10 cellular contexts compared by ENCODE assay signal in genomic region chr2:229884775-229885699, GRCh38. TPM values are rescaled to one million over a fixed set of nuclear protein-coding genes. Genes with fewer than 3 reads are reported as not detected.
A peak's percentile ranks its signal among the peaks of the same experiment; 100 is the strongest.
DNase-seq lines count a peak whose midpoint lies in the region; ATAC-seq and TF ChIP-seq lines count a peak whose summit lies in the region.
"Had no signal": no experiment of that assay in that cellular context is flagged by ENCODE, and none has a peak within 500 bp of the region (broad histone marks: within the 10 kb centered on the region; RNA-seq: fewer than 3 reads in every experiment).

No MANE protein-coding gene starts in this region.

- POLR2A ChIA-PET in SK-N-SH (lab: Yijun Ruan, JAX): no interaction called here

- no peak for TF ChIP-seq CTCF in SK-N-SH (IDR thresholded peaks at IDR 0.05)

- peak overlapping the region; percentile 72 for H3K27ac Mint-ChIP-seq in memory B cell
- peak overlapping the region in 1 of 2 donors; percentile 52 for H3K27ac Mint-ChIP-seq in effector memory CD8-positive, alpha-beta T cell

- WGBS in SK-N-SH (ENCODE audit: low lambda C conversion rate): 97% methylated on average over 5 of the region's 5 CpGs

- H3K4me2 ChIP-seq in SK-N-SH: no peak overlapping the region

- H3K27ac ChIP-seq in SK-N-SH (ENCODE audit: low read depth in 2 of 2, low read length in 1 of 2): 0 out of 4 replicates have a peak overlapping the region, but pooled peaks of 1 of the 2 experiments have one; percentile 8
- H3K27ac ChIP-seq: 22Rv1 had no signal

- no peaks in the 10 kb centered on the region for H3K27me3 Mint-ChIP-seq in memory B cell
- H3K27me3 Mint-ChIP-seq in effector memory CD8-positive, alpha-beta T cell: no peaks in the 10 kb centered on the region

- DNase-seq in SK-N-SH: no peak
- DNase-seq in memory B cell (ENCODE audit: low spot score in 2 of 2): no peak
- no peak for DNase-seq in NCI-H345 (lab: John Stamatoyannopoulos, UW)
- no peak for DNase-seq in effector memory CD8-positive, alpha-beta T cell
- no peak for DNase-seq in NCI-H1694 treated with DMSO at 0.1 percent for 48 hours (lab: John Stamatoyannopoulos, UW)
- DNase-seq: NCI-H187 had no signal

- H3K4me1 Mint-ChIP-seq in memory B cell: peaks cover 37% of the 10 kb centered on the region
- H3K4me1 Mint-ChIP-seq in effector memory CD8-positive, alpha-beta T cell (ENCODE audit: low read depth in 2 of 2): peaks cover 34 to 46% of the 10 kb centered on the region in 2 donors

- no peaks in the 10 kb centered on the region for H3K27me3 ChIP-seq in SK-N-SH (ENCODE audit: insufficient read depth)

- H3K4me3 ChIP-seq in SK-N-SH (ENCODE audit: low read depth in 2 of 2, low read length in 1 of 2): no peak overlapping the region

- H3K36me3 Mint-ChIP-seq in memory B cell: peaks cover 8% of the 10 kb centered on the region
- H3K36me3 Mint-ChIP-seq in effector memory CD8-positive, alpha-beta T cell (ENCODE audit: insufficient read depth): peaks cover 8% of the 10 kb centered on the region

- H3K79me2 ChIP-seq in SK-N-SH (ENCODE audit: insufficient read depth): peaks cover 99% of the 10 kb centered on the region

- TF ChIP-seq RAD21 in SK-N-SH (IDR thresholded peaks at IDR 0.05; ENCODE audit: low read length): peak; percentile 17; the same call in 1 of the 2 replicates

- peaks cover 0 to 2% of the 10 kb centered on the region in 2 experiments; a peak in 1 of 4 replicates for H3K4me1 ChIP-seq in SK-N-SH (ENCODE audit: control insufficient read depth in 1 of 2, insufficient read depth in 2 of 2, low read depth in 1 of 2, low read length in 1 of 2)

- CTCF ChIA-PET in SK-N-SH (lab: Yijun Ruan, JAX): interaction anchor here (1.0 to 2.0 kb wide), 2 partner anchors 84 to 105 kb away, joined by 3 to 4 read pairs; no protein-coding TSS in a partner anchor

- no peak overlapping the region for H3K9ac ChIP-seq in SK-N-SH

- no peak overlapping the region for H2AFZ ChIP-seq in SK-N-SH (ENCODE audit: low read depth)

- H3K9me3 Mint-ChIP-seq in memory B cell: no peaks in the 10 kb centered on the region
- no peaks in the 10 kb centered on the region for H3K9me3 Mint-ChIP-seq in effector memory CD8-positive, alpha-beta T cell

- no peaks in the 10 kb centered on the region for H3K9me3 ChIP-seq in SK-N-SH

- no peak for TF ChIP-seq EP300 in SK-N-SH (IDR thresholded peaks at IDR 0.05; ENCODE audit: borderline replicate concordance in 1 of 2, low read depth in 1 of 2, low read length in 1 of 2)

- ATAC-seq in SK-N-SH treated with all-trans-retinoic acid at 6 μM for 48 hours: no peak
- ATAC-seq in GM21515 (IDR thresholded peaks at IDR 0.05; ENCODE audit: unreplicated experiment): peak; percentile 66
- peak; percentile 76 for ATAC-seq in HG03045 (IDR thresholded peaks at IDR 0.05; ENCODE audit: unreplicated experiment)
- ATAC-seq in memory B cell (ENCODE audit: low read depth): no peak
- ATAC-seq in effector memory CD8-positive, alpha-beta T cell (replicated peaks): no peak

- no peak overlapping the region for H3K4me3 Mint-ChIP-seq in memory B cell
- no peak overlapping the region for H3K4me3 Mint-ChIP-seq in effector memory CD8-positive, alpha-beta T cell

- H3K36me3 ChIP-seq in SK-N-SH (replicated peaks in 1 of 2; ENCODE audit: control insufficient read depth in 1 of 2, insufficient read depth in 2 of 2, low read length in 1 of 2): peaks cover 13 to 28% of the 10 kb centered on the region in 2 experiments

- no peaks in the 10 kb centered on the region for H3K9me2 ChIP-seq in SK-N-SH

- peaks cover 99% of the 10 kb centered on the region for H4K20me1 ChIP-seq in SK-N-SH (ENCODE audit: insufficient read depth)

- H3F3A ChIP-seq in SK-N-SH (replicated peaks; ENCODE audit: insufficient read depth): peaks cover 4% of the 10 kb centered on the region

TF ChIP-seq in SK-N-SH, 30 proteins besides CTCF, POLR2A, EP300 and RAD21 (continues in another document):
- TF ChIP-seq RCOR1 (IDR thresholded peaks at IDR 0.05; ENCODE audit: low read length): no peak
- TF ChIP-seq, protein P1, sequence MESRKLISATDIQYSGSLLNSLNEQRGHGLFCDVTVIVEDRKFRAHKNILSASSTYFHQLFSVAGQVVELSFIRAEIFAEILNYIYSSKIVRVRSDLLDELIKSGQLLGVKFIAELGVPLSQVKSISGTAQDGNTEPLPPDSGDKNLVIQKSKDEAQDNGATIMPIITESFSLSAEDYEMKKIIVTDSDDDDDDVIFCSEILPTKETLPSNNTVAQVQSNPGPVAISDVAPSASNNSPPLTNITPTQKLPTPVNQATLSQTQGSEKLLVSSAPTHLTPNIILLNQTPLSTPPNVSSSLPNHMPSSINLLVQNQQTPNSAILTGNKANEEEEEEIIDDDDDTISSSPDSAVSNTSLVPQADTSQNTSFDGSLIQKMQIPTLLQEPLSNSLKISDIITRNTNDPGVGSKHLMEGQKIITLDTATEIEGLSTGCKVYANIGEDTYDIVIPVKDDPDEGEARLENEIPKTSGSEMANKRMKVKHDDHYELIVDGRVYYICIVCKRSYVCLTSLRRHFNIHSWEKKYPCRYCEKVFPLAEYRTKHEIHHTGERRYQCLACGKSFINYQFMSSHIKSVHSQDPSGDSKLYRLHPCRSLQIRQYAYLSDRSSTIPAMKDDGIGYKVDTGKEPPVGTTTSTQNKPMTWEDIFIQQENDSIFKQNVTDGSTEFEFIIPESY (IDR thresholded peaks at IDR 0.05; ENCODE audit: borderline replicate concordance, low read depth): no peak
- TF ChIP-seq CHD2 (IDR thresholded peaks at IDR 0.05; ENCODE audit: low read length, partially characterized antibody): no peak
- no peak for TF ChIP-seq MEF2A (IDR thresholded peaks at IDR 0.05; ENCODE audit: borderline replicate concordance, low read depth)
- no peak for TF ChIP-seq MXI1 (IDR thresholded peaks at IDR 0.05; ENCODE audit: low read depth, low read length)
- TF ChIP-seq YY1 (IDR thresholded peaks at IDR 0.05; ENCODE audit: low read depth): no peak
- no peak for TF ChIP-seq FOSL2 (IDR thresholded peaks at IDR 0.05; ENCODE audit: borderline replicate concordance, low read depth)
- no peak for TF ChIP-seq FOXJ3 (CRISPR knock-in tag; IDR thresholded peaks at IDR 0.05)
- TF ChIP-seq, protein P2, sequence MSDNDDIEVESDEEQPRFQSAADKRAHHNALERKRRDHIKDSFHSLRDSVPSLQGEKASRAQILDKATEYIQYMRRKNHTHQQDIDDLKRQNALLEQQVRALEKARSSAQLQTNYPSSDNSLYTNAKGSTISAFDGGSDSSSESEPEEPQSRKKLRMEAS (IDR thresholded peaks at IDR 0.05; ENCODE audit: low read depth): no peak
- no peak for TF ChIP-seq RXRA (IDR thresholded peaks at IDR 0.05; ENCODE audit: borderline replicate concordance, low read depth)
- no peak for TF ChIP-seq NRF1 (IDR thresholded peaks at IDR 0.05; ENCODE audit: low read depth, low read length)
- TF ChIP-seq TEAD4 (IDR thresholded peaks at IDR 0.05; ENCODE audit: borderline replicate concordance, insufficient read depth): no peak

TF ChIP-seq in SK-N-SH treated with all-trans-retinoic acid at 6 μM for 48 hours, 23 proteins besides CTCF, POLR2A, EP300 and RAD21:
- TF ChIP-seq, protein P3, sequence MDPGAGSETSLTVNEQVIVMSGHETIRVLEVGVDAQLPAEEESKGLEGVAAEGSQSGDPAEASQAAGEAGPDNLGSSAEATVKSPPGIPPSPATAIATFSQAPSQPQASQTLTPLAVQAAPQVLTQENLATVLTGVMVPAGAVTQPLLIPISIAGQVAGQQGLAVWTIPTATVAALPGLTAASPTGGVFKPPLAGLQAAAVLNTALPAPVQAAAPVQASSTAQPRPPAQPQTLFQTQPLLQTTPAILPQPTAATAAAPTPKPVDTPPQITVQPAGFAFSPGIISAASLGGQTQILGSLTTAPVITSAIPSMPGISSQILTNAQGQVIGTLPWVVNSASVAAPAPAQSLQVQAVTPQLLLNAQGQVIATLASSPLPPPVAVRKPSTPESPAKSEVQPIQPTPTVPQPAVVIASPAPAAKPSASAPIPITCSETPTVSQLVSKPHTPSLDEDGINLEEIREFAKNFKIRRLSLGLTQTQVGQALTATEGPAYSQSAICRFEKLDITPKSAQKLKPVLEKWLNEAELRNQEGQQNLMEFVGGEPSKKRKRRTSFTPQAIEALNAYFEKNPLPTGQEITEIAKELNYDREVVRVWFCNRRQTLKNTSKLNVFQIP (CRISPR knock-in tag; IDR thresholded peaks at IDR 0.05; ENCODE audit: borderline replicate concordance, low read depth): no peak

RNA-seq across cellular contexts. Expression of gene TRIP12, which starts 36.8 kb away (rescaled TPM):
- polyA plus RNA-seq in SK-N-SH (2012; rRNA removed): 30.3 and 47.5 TPM in 2 replicates
- polyA plus RNA-seq in SK-N-SH (2012; cell fraction: cytosol; rRNA removed): 33.4 and 36.6 TPM in 2 replicates
- 45.5 and 95.4 TPM in 2 replicates for polyA plus RNA-seq in SK-N-SH (2012; cell fraction: nucleus; rRNA removed)

RNA-seq across cellular contexts. Expression of gene FBXO36, which starts 37.3 kb away (rescaled TPM):
- polyA plus RNA-seq in SK-N-SH (2012; rRNA removed): 3.9 and 5.7 TPM in 2 replicates
- 5.2 and 5.5 TPM in 2 replicates for polyA plus RNA-seq in SK-N-SH (2012; cell fraction: cytosol; rRNA removed)
- polyA plus RNA-seq in SK-N-SH (2012; cell fraction: nucleus; rRNA removed): 2.5 and 4.4 TPM in 2 replicates

Comparison
In these comparisons a context has a peak if more than half of its experiments do, and no peak if none do; other contexts are left out.
1. ATAC-seq: peak in GM21515 (single experiment) and HG03045 (single experiment); none in SK-N-SH treated with all-trans-retinoic acid at 6 μM for 48 hours (single experiment), memory B cell (single experiment) and effector memory CD8-positive, alpha-beta T cell (single experiment).